8 cellular contexts compared by ENCODE assay signal in genomic region chr19:3721131-3721899, GRCh38. TPM values are rescaled to one million over a fixed set of nuclear protein-coding genes. Genes with fewer than 3 reads are reported as not detected.
DNase-seq lines count a peak whose midpoint lies in the region; ATAC-seq, FAIRE-seq and TF ChIP-seq lines count a peak whose summit lies in the region.

No MANE protein-coding gene starts in this region.

- no peaks in the 10 kb centered on the region for H3K36me3 Mint-ChIP-seq in activated CD4-positive, alpha-beta T cell treated with anti-CD3 and anti-CD28 coated beads for 36 hours (ENCODE audit: low read depth)

- no peak overlapping the region for H3K27ac Mint-ChIP-seq in activated CD4-positive, alpha-beta T cell treated with anti-CD3 and anti-CD28 coated beads for 36 hours

- H3K4me3 ChIP-seq in kidney epithelial cell (ENCODE audit: low read depth, low read length), result peak overlapping the region; percentile 13

- peaks cover 39% of the 10 kb centered on the region for H3K27me3 ChIP-seq in kidney epithelial cell (ENCODE audit: control insufficient read depth, insufficient read depth, low read length)

- H3K4me3 Mint-ChIP-seq in activated CD4-positive, alpha-beta T cell treated with anti-CD3 and anti-CD28 coated beads for 36 hours, result peak overlapping the region; percentile 13

- DNase-seq in GM19239 (ENCODE audit: insufficient read length, low spot score), result peak; percentile 90
- DNase-seq in NCI-H2196 (lab: John Stamatoyannopoulos, UW; ENCODE audit: unreplicated experiment), result peak; percentile 96
- peak; percentile 92 for DNase-seq in activated CD4-positive, alpha-beta T cell treated with anti-CD3 and anti-CD28 coated beads for 36 hours
- peak; percentile 74 for DNase-seq in cerebellar cortex (ENCODE audit: low spot score)
- DNase-seq in kidney epithelial cell (ENCODE audit: low read depth), result no peak
- DNase-seq in stimulated activated CD4-positive, alpha-beta T cell treated with anti-CD3 and anti-CD28 coated beads, Interleukin-1b, Interleukin-23, amount 100 ng/mL, for 48 hours, result peak; percentile 90

- CTCF ChIA-PET in activated CD4-positive, alpha-beta T cell treated with anti-CD3 and anti-CD28 coated beads for 36 hours (lab: Charles Lee), result interaction anchor here (0.6 to 1.4 kb wide), 4 partner anchors 31 to 266 kb away, joined by 3 to 5 read pairs (median 4); no protein-coding TSS in a partner anchor

- H3K36me3 ChIP-seq in kidney epithelial cell (ENCODE audit: control insufficient read depth, insufficient read depth, low read length), result no peaks in the 10 kb centered on the region

- POLR2A ChIA-PET in activated CD4-positive, alpha-beta T cell treated with anti-CD3 and anti-CD28 coated beads for 36 hours (lab: Charles Lee), result interaction anchor here (0.6 kb wide), 1 partner anchor 165 kb away, joined by 3 read pairs; no protein-coding TSS in a partner anchor

- no peaks in the 10 kb centered on the region for H3K9me3 Mint-ChIP-seq in activated CD4-positive, alpha-beta T cell treated with anti-CD3 and anti-CD28 coated beads for 36 hours (ENCODE audit: low read depth)

- ATAC-seq in activated CD4-positive, alpha-beta T cell treated with anti-CD3 and anti-CD28 coated beads for 36 hours, result peak; percentile 94
- ATAC-seq in GM19463 (IDR thresholded peaks at IDR 0.05; ENCODE audit: unreplicated experiment), result no peak

- FAIRE-seq in GM19239 (lab: Jason Lieb, UNC), result no peak

- TF ChIP-seq CTCF in 22Rv1 (IDR thresholded peaks at IDR 0.05) (no peak), kidney epithelial cell (IDR thresholded peaks at IDR 0.05; ENCODE audit: insufficient read depth, low read length, poor library complexity, severe bottlenecking) (no peak)

- H3K4me1 Mint-ChIP-seq in activated CD4-positive, alpha-beta T cell treated with anti-CD3 and anti-CD28 coated beads for 36 hours, result peaks cover 10% of the 10 kb centered on the region

- H3K27ac ChIP-seq in 22Rv1, result peak overlapping the region; percentile 46

- intact Hi-C loops in activated CD4-positive, alpha-beta T cell treated with anti-CD3 and anti-CD28 coated beads for 36 hours (cut with DNase I, micrococcal nuclease), result loop anchor here in 1 of 2 experiments (1.0 to 2.0 kb wide), 5 partner anchors 39 to 164 kb away; partner anchors contain the start of genes APBA3, HMG20B and MFSD12

- peaks cover 4% of the 10 kb centered on the region for H3K27me3 Mint-ChIP-seq in activated CD4-positive, alpha-beta T cell treated with anti-CD3 and anti-CD28 coated beads for 36 hours

RNA-seq across cellular contexts. Expression of gene TJP3, which starts 13.1 kb away (rescaled TPM):
- total RNA-seq in activated CD4-positive, alpha-beta T cell treated with anti-CD3 and anti-CD28 coated beads for 36 hours, result 1 to 10 TPM; 1.0 to 2.7 TPM
- total RNA-seq in kidney epithelial cell, result 1.7 and 7.8 TPM in 2 replicates

RNA-seq across cellular contexts. Expression of gene PIP5K1C, which starts 21.0 kb away (rescaled TPM):
- total RNA-seq in activated CD4-positive, alpha-beta T cell treated with anti-CD3 and anti-CD28 coated beads for 36 hours, result 10 to 100 TPM; 14.6 to 15.3 TPM
- 26.5 and 26.6 TPM in 2 replicates for total RNA-seq in kidney epithelial cell

RNA-seq across cellular contexts. Expression of gene APBA3, which starts 40.2 kb away (rescaled TPM):
- 10 to 100 TPM; 29.8 to 37.1 TPM for total RNA-seq in activated CD4-positive, alpha-beta T cell treated with anti-CD3 and anti-CD28 coated beads for 36 hours
- 39.7 and 50.5 TPM in 2 replicates for total RNA-seq in kidney epithelial cell

RNA-seq across cellular contexts. Expression of gene MRPL54, which starts 41.2 kb away (rescaled TPM):
- total RNA-seq in activated CD4-positive, alpha-beta T cell treated with anti-CD3 and anti-CD28 coated beads for 36 hours, result 10 to 100 TPM; 54.8 to 63.9 TPM
- total RNA-seq in kidney epithelial cell, result 48.4 and 120 TPM in 2 replicates

RNA-seq across cellular contexts. Expression of gene RAX2, which starts 50.7 kb away (rescaled TPM):
- total RNA-seq in activated CD4-positive, alpha-beta T cell treated with anti-CD3 and anti-CD28 coated beads for 36 hours, result not detected
- not detected in 2 replicates for total RNA-seq in kidney epithelial cell
